In genomic region chr22:40533712-40534378, GRCh38 we compare ENCODE assay signal across 8 cellular contexts.
DNase-seq lines count a peak whose midpoint lies in the region; ATAC-seq, FAIRE-seq and TF ChIP-seq lines count a peak whose summit lies in the region.

No MANE protein-coding gene starts in this region.

- H3K4me3 Mint-ChIP-seq in astrocyte (ENCODE audit: unreplicated experiment) (peak overlapping the region; percentile 93), immature natural killer cell (peak overlapping the region; percentile 61 to 84 (median 80))

- peak overlapping the region; percentile 95 for H3K27ac Mint-ChIP-seq in astrocyte (ENCODE audit: unreplicated experiment)
- H3K27ac Mint-ChIP-seq in immature natural killer cell: peak overlapping the region; percentile 75 to 92 (median 84)

- TF ChIP-seq CTCF in GM13976 (IDR thresholded peaks at IDR 0.05; ENCODE audit: borderline replicate concordance, control extremely low read depth, extremely low read depth, insufficient read depth, missing control alignments): no peak
- no peak for TF ChIP-seq CTCF in astrocyte (IDR thresholded peaks at IDR 0.05; ENCODE audit: insufficient read depth, low read depth, low read length)

- peaks cover 19% of the 10 kb centered on the region for H4K20me1 ChIP-seq in astrocyte (ENCODE audit: insufficient read depth, low read length)

- peaks cover 71% of the 10 kb centered on the region for H3K79me2 ChIP-seq in astrocyte (ENCODE audit: insufficient read depth, low read length)

- H3K27me3 ChIP-seq in astrocyte (ENCODE audit: insufficient read depth, low read length): no peaks in the 10 kb centered on the region

- H3K27me3 Mint-ChIP-seq in astrocyte (ENCODE audit: low read depth, unreplicated experiment) (no peaks in the 10 kb centered on the region), immature natural killer cell (ENCODE audit: low read depth in 3 of 3) (no peaks in the 10 kb centered on the region)

- H3K36me3 Mint-ChIP-seq in astrocyte (ENCODE audit: low read depth, unreplicated experiment) (peaks cover 5% of the 10 kb centered on the region), immature natural killer cell (no peaks in the 10 kb centered on the region)

- H3K27ac ChIP-seq in astrocyte (ENCODE audit: low read depth, low read length): peak overlapping the region; percentile 81

- no peaks in the 10 kb centered on the region for H3K9me3 Mint-ChIP-seq in astrocyte (ENCODE audit: unreplicated experiment)
- no peaks in the 10 kb centered on the region for H3K9me3 Mint-ChIP-seq in immature natural killer cell

- peaks cover 33% of the 10 kb centered on the region for H3K4me1 ChIP-seq in astrocyte (ENCODE audit: insufficient read depth, low read length)

- DNase-seq in GM13976 (ENCODE audit: low spot score) (peak; percentile 78), SK-MEL-5 (ENCODE audit: low read depth, low spot score) (peak; percentile 73), astrocyte (ENCODE audit: low read depth) (peak; percentile 77), immature natural killer cell (peak; percentile 43 to 58 (median 46)), NCI-H2196 treated with DMSO at 0.1 percent for 48 hours (lab: John Stamatoyannopoulos, UW; ENCODE audit: unreplicated experiment) (no peak), NCI-H146 treated with DMSO at 0.1 percent for 48 hours (lab: John Stamatoyannopoulos, UW; ENCODE audit: unreplicated experiment) (no peak)
- DNase-seq in stimulated activated CD8-positive, alpha-beta memory T cell treated with anti-CD3 and anti-CD28 coated beads, Interleukin-12 subunit alpha, Interleukin-12 subunit beta, amount 100 ng/mL, for 4 hours (ENCODE audit: low read depth): peak; percentile 17

- FAIRE-seq in astrocyte (lab: Jason Lieb, UNC): peak; percentile 41

- H3K4me1 Mint-ChIP-seq in astrocyte (ENCODE audit: low read depth, unreplicated experiment) (peaks cover 41% of the 10 kb centered on the region), immature natural killer cell (peaks cover 45 to 50% of the 10 kb centered on the region in 2 donors)

- H3K9ac ChIP-seq in astrocyte (ENCODE audit: low read length): peak overlapping the region; percentile 84

- H2AFZ ChIP-seq in astrocyte (ENCODE audit: low read depth, low read length): no peak overlapping the region

- peak overlapping the region; percentile 88 for H3K4me2 ChIP-seq in astrocyte (ENCODE audit: low read length)

- H3K9me3 ChIP-seq in astrocyte (ENCODE audit: insufficient read depth, low read depth, low read length): no peaks in the 10 kb centered on the region

- no peaks in the 10 kb centered on the region for H3K36me3 ChIP-seq in astrocyte (ENCODE audit: insufficient read depth, low read length)

- in situ Hi-C loops in GM13976 (cut with MboI; ENCODE audit: low sequenced_read_pairs, unreplicated experiment): no loop called here
- in situ Hi-C loops in SK-MEL-5 (cut with HindIII; ENCODE audit: low pct_unique_long_range_greater_than_20kb, low sequenced_read_pairs): loop anchor here (10.0 kb wide), 1 partner anchor 91 kb away; no protein-coding TSS in a partner anchor

- peak; percentile 52 for ATAC-seq in HG02870 (IDR thresholded peaks at IDR 0.05; ENCODE audit: unreplicated experiment)

- H3K4me3 ChIP-seq in astrocyte (ENCODE audit: insufficient read depth, low read depth, low read length): peak overlapping the region; percentile 72

Comparison
In these comparisons a context has a peak if more than half of its experiments do, and no peak if none do; other contexts are left out.
1. DNase-seq: peak in GM13976 (single experiment), SK-MEL-5 (single experiment), astrocyte (single experiment), immature natural killer cell (3 of 3) and stimulated activated CD8-positive, alpha-beta memory T cell treated with anti-CD3 and anti-CD28 coated beads, Interleukin-12 subunit alpha, Interleukin-12 subunit beta, amount 100 ng/mL, for 4 hours (single experiment); none in NCI-H2196 treated with DMSO at 0.1 percent for 48 hours (single experiment) and NCI-H146 treated with DMSO at 0.1 percent for 48 hours (single experiment).